2 cellular contexts compared by ENCODE assay signal in the genomic region with DNA sequence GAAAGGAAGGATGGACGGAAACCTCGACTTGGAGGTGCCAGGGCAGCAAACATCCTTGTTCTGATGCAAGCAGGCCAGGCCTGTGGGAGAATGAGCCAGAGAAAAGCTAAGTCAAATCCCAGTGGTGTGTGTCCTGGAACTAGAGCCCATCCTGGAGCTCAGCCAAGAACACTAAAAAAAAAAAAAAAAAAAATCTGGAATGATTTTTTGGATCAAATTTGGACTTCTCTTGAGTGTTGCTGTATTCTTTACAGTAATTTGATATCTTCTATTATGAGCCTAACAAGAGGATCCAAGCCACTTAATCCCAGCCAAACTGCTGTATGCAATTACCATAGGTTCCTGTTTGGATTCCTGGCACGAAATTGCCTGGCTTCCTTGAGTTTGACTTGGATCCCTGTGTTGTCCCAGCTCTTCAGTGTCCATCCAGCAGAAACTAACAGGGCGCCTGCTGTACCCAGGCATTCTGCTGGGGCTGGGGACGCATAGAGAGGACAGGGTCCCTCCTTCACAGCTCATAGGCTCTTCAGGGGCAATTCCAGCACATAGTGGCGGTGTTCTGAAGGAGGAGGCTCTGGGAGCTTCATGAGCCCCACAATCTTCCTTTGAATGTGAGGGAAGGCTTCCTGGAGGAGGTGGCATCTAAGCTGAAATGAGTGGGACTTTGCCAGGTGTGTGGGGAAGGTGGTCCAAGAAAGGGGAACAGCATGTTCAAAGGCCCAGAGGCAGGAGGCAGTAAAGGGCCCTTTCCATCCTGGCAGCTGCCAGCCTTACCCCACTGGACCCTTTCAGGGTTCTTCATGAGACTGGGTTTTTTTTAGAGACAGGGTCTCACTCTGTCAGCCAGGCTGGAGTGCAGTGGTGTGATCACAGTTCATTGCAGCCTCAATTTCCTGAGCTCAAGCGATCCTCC.
TF ChIP-seq lines count a peak whose summit lies in the region.

No MANE protein-coding gene starts in this region.

TF ChIP-seq in liver, 16 proteins besides CTCF, POLR2A, EP300 and RAD21:
- TF ChIP-seq EGR1 (IDR thresholded peaks at IDR 0.05; ENCODE audit: low read depth in 2 of 2) (no peak), HNF4A (conservative IDR thresholded peaks at IDR 0.05) (no peak), NR2F2 (IDR thresholded peaks at IDR 0.05) (peak; percentile 8)
TF ChIP-seq in liver: peak in this region for 1.

TF ChIP-seq in HepG2, 621 proteins besides CTCF, POLR2A, EP300 and RAD21:
- no peak for TF ChIP-seq ARNTL (CRISPR knock-in tag; IDR thresholded peaks at IDR 0.05)
- TF ChIP-seq, protein P1, sequence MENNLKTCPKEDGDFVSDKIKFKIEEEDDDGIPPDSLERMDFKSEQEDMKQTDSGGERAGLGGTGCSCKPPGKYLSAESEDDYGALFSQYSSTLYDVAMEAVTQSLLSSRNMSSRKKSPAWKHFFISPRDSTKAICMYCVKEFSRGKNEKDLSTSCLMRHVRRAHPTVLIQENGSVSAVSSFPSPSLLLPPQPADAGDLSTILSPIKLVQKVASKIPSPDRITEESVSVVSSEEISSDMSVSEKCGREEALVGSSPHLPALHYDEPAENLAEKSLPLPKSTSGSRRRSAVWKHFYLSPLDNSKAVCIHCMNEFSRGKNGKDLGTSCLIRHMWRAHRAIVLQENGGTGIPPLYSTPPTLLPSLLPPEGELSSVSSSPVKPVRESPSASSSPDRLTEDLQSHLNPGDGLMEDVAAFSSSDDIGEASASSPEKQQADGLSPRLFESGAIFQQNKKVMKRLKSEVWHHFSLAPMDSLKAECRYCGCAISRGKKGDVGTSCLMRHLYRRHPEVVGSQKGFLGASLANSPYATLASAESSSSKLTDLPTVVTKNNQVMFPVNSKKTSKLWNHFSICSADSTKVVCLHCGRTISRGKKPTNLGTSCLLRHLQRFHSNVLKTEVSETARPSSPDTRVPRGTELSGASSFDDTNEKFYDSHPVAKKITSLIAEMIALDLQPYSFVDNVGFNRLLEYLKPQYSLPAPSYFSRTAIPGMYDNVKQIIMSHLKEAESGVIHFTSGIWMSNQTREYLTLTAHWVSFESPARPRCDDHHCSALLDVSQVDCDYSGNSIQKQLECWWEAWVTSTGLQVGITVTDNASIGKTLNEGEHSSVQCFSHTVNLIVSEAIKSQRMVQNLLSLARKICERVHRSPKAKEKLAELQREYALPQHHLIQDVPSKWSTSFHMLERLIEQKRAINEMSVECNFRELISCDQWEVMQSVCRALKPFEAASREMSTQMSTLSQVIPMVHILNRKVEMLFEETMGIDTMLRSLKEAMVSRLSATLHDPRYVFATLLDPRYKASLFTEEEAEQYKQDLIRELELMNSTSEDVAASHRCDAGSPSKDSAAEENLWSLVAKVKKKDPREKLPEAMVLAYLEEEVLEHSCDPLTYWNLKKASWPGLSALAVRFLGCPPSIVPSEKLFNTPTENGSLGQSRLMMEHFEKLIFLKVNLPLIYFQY (CRISPR knock-in tag; IDR thresholded peaks at IDR 0.05; ENCODE audit: borderline replicate concordance) = no peak
- no peak for TF ChIP-seq KDM5B (CRISPR knock-in tag; IDR thresholded peaks at IDR 0.05; ENCODE audit: borderline replicate concordance)
- TF ChIP-seq MAFG (CRISPR knock-in tag; IDR thresholded peaks at IDR 0.05) = no peak
- TF ChIP-seq, protein P2, sequence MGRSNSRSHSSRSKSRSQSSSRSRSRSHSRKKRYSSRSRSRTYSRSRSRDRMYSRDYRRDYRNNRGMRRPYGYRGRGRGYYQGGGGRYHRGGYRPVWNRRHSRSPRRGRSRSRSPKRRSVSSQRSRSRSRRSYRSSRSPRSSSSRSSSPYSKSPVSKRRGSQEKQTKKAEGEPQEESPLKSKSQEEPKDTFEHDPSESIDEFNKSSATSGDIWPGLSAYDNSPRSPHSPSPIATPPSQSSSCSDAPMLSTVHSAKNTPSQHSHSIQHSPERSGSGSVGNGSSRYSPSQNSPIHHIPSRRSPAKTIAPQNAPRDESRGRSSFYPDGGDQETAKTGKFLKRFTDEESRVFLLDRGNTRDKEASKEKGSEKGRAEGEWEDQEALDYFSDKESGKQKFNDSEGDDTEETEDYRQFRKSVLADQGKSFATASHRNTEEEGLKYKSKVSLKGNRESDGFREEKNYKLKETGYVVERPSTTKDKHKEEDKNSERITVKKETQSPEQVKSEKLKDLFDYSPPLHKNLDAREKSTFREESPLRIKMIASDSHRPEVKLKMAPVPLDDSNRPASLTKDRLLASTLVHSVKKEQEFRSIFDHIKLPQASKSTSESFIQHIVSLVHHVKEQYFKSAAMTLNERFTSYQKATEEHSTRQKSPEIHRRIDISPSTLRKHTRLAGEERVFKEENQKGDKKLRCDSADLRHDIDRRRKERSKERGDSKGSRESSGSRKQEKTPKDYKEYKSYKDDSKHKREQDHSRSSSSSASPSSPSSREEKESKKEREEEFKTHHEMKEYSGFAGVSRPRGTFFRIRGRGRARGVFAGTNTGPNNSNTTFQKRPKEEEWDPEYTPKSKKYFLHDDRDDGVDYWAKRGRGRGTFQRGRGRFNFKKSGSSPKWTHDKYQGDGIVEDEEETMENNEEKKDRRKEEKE (IDR thresholded peaks at IDR 0.05) = no peak
- TF ChIP-seq SCMH1 (CRISPR knock-in tag; IDR thresholded peaks at IDR 0.05; ENCODE audit: borderline replicate concordance) = no peak
- no peak for TF ChIP-seq ZNF629 (CRISPR knock-in tag; conservative IDR thresholded peaks at IDR 0.05)
- no peak for TF ChIP-seq RFXAP (CRISPR knock-in tag; IDR thresholded peaks at IDR 0.05; ENCODE audit: borderline replicate concordance)
- no peak for TF ChIP-seq ZNF274 (CRISPR knock-in tag; IDR thresholded peaks at IDR 0.05)
- no peak for TF ChIP-seq LCORL (IDR thresholded peaks at IDR 0.05)
- TF ChIP-seq LCORL (CRISPR knock-in tag; IDR thresholded peaks at IDR 0.05) = no peak
- TF ChIP-seq MBD4 (IDR thresholded peaks at IDR 0.05; ENCODE audit: borderline replicate concordance, low read length) = no peak
- no peak for TF ChIP-seq ZNF484 (CRISPR knock-in tag; IDR thresholded peaks at IDR 0.05; ENCODE audit: borderline replicate concordance, low read depth)
- TF ChIP-seq ZNF782 (CRISPR knock-in tag; IDR thresholded peaks at IDR 0.05; ENCODE audit: borderline replicate concordance) = no peak
- TF ChIP-seq, protein P3, sequence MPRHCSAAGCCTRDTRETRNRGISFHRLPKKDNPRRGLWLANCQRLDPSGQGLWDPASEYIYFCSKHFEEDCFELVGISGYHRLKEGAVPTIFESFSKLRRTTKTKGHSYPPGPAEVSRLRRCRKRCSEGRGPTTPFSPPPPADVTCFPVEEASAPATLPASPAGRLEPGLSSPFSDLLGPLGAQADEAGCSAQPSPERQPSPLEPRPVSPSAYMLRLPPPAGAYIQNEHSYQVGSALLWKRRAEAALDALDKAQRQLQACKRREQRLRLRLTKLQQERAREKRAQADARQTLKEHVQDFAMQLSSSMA (CRISPR knock-in tag; IDR thresholded peaks at IDR 0.05) = no peak
